Comparison of ENCODE assay signal across 19 cellular contexts in genomic region chr3:9195390-9195789, GRCh38. TPM values are rescaled to one million over a fixed set of nuclear protein-coding genes. Genes with fewer than 3 reads are reported as not detected.
"Had no signal": no experiment of that assay in that cellular context is flagged by ENCODE, and none has a peak within 500 bp of the region (broad histone marks: within the 10 kb centered on the region; RNA-seq: fewer than 3 reads in every experiment).

No MANE protein-coding gene starts in this region.

- DNase-seq: activated CD4-positive, alpha-beta memory T cell treated with anti-CD3 and anti-CD28 coated beads for 36 hours; activated CD4-positive, alpha-beta T cell treated with anti-CD3 and anti-CD28 coated beads for 48 hours; activated gamma-delta T cell treated with Interleukin-2 at 50 U/mL for 16 hours; aorta; brain microvascular endothelial cell; dorsolateral prefrontal cortex; effector memory CD8-positive, alpha-beta T cell; lower lobe of right lung; naive thymus-derived CD8-positive, alpha-beta T cell; stimulated activated CD4-positive, alpha-beta T cell treated with anti-CD3 and anti-CD28 coated beads, Interleukin-4, amount 100 ng/mL, for 24 hours; stimulated activated naive CD4-positive, alpha-beta T cell treated with Interleukin-2 at 50 U/mL for 16 hours; T1000; upper lobe of left lung had no signal

- ATAC-seq: effector memory CD8-positive, alpha-beta T cell; left lobe of liver; lower lobe of right lung; naive thymus-derived CD8-positive, alpha-beta T cell had no signal

- H3K4me3 Mint-ChIP-seq: activated CD4-positive, alpha-beta memory T cell treated with anti-CD3 and anti-CD28 coated beads for 36 hours; activated naive CD4-positive, alpha-beta T cell treated with anti-CD3 and anti-CD28 coated beads, Interleukin-2, amount 50 U/mL, for 24 hours; central memory CD8-positive, alpha-beta T cell; effector memory CD8-positive, alpha-beta T cell; naive thymus-derived CD8-positive, alpha-beta T cell; T-helper 1 cell treated with Interleukin-12 subunit alpha and Interleukin-12 subunit beta and Interleukin-4 antibody, amounts not matched to agents 30 μg/mL and 1 μg/mL, for 36 hours had no signal

- H3K27me3 ChIP-seq: brain microvascular endothelial cell, colonic mucosa, dorsolateral prefrontal cortex, upper lobe of left lung had no signal

- H3K4me1 Mint-ChIP-seq: activated naive CD4-positive, alpha-beta T cell treated with anti-CD3 and anti-CD28 coated beads, Interleukin-2, amount 50 U/mL, for 24 hours; central memory CD8-positive, alpha-beta T cell; naive thymus-derived CD8-positive, alpha-beta T cell had no signal

- H3K36me3 ChIP-seq: brain microvascular endothelial cell, colonic mucosa, lower lobe of right lung, upper lobe of left lung had no signal

- H3K27ac Mint-ChIP-seq: activated CD4-positive, alpha-beta memory T cell treated with anti-CD3 and anti-CD28 coated beads for 36 hours; activated naive CD4-positive, alpha-beta T cell treated with anti-CD3 and anti-CD28 coated beads, Interleukin-2, amount 50 U/mL, for 24 hours; effector memory CD8-positive, alpha-beta T cell; naive thymus-derived CD8-positive, alpha-beta T cell; T-helper 1 cell treated with Interleukin-12 subunit alpha and Interleukin-12 subunit beta and Interleukin-4 antibody, amounts not matched to agents 30 μg/mL and 1 μg/mL, for 36 hours had no signal

- H3K36me3 Mint-ChIP-seq: activated CD4-positive, alpha-beta memory T cell treated with anti-CD3 and anti-CD28 coated beads for 36 hours; activated naive CD4-positive, alpha-beta T cell treated with anti-CD3 and anti-CD28 coated beads, Interleukin-2, amount 50 U/mL, for 24 hours; naive thymus-derived CD8-positive, alpha-beta T cell had no signal

- H3K9me3 ChIP-seq: colonic mucosa, lower lobe of right lung, upper lobe of left lung had no signal

- H3K27ac ChIP-seq: brain microvascular endothelial cell, colonic mucosa, lower lobe of right lung, upper lobe of left lung had no signal

- H3K4me3 ChIP-seq: colonic mucosa, dorsolateral prefrontal cortex, lower lobe of right lung, upper lobe of left lung had no signal

- H3K4me1 ChIP-seq: colonic mucosa, lower lobe of right lung, upper lobe of left lung had no signal

- H3K27me3 Mint-ChIP-seq: activated CD4-positive, alpha-beta memory T cell treated with anti-CD3 and anti-CD28 coated beads for 36 hours; activated naive CD4-positive, alpha-beta T cell treated with anti-CD3 and anti-CD28 coated beads, Interleukin-2, amount 50 U/mL, for 24 hours; naive thymus-derived CD8-positive, alpha-beta T cell had no signal

- H3K9me3 Mint-ChIP-seq: activated CD4-positive, alpha-beta memory T cell treated with anti-CD3 and anti-CD28 coated beads for 36 hours; activated naive CD4-positive, alpha-beta T cell treated with anti-CD3 and anti-CD28 coated beads, Interleukin-2, amount 50 U/mL, for 24 hours; central memory CD8-positive, alpha-beta T cell; effector memory CD8-positive, alpha-beta T cell; T-helper 1 cell treated with Interleukin-12 subunit alpha and Interleukin-12 subunit beta and Interleukin-4 antibody, amounts not matched to agents 30 μg/mL and 1 μg/mL, for 36 hours had no signal

RNA-seq across cellular contexts. Expression of gene SRGAP3, which starts 54.1 kb away (rescaled TPM):
- total RNA-seq: endothelial cell of umbilical vein had no signal
